Comparison of ENCODE assay signal across 11 cellular contexts in genomic region chr13:73061478-73062275, GRCh38. TPM values are rescaled to one million over a fixed set of nuclear protein-coding genes. Genes with fewer than 3 reads are reported as not detected.
DNase-seq lines count a peak whose midpoint lies in the region; ATAC-seq and TF ChIP-seq lines count a peak whose summit lies in the region.
"Had no signal": no experiment of that assay in that cellular context is flagged by ENCODE, and none has a peak within 500 bp of the region (broad histone marks: within the 10 kb centered on the region; RNA-seq: fewer than 3 reads in every experiment).

No MANE protein-coding gene starts in this region.

- H3K4me2 ChIP-seq in SK-N-SH, result no peak overlapping the region

- no peaks in the 10 kb centered on the region for H4K20me1 ChIP-seq in SK-N-SH (ENCODE audit: insufficient read depth)

- peaks cover 19% of the 10 kb centered on the region for H3F3A ChIP-seq in SK-N-SH (replicated peaks; ENCODE audit: insufficient read depth)

- H3K9me2 ChIP-seq in SK-N-SH, result no peaks in the 10 kb centered on the region

- H2AFZ ChIP-seq in SK-N-SH (ENCODE audit: low read depth), result no peak overlapping the region

- POLR2A ChIA-PET in A673 (lab: Charles Lee; ENCODE audit: low non-redundant PET), result no interaction called here
- POLR2A ChIA-PET in SK-N-SH (lab: Yijun Ruan, JAX), result no interaction called here

- TF ChIP-seq CTCF in A673 (conservative IDR thresholded peaks at IDR 0.05; ENCODE audit: low read depth, low read length) (no peak), epithelial cell of proximal tubule (conservative IDR thresholded peaks at IDR 0.05; ENCODE audit: low read depth, low read length) (no peak), neutrophil (IDR thresholded peaks at IDR 0.05) (no peak), SK-N-SH (IDR thresholded peaks at IDR 0.05) (no peak)

- H3K27ac ChIP-seq in A673 (ENCODE audit: low read depth, low read length, poor library complexity, severe bottlenecking) (no peak overlapping the region), neutrophil (peak overlapping the region; percentile 91), SK-N-SH (ENCODE audit: low read depth in 2 of 2, low read length in 1 of 2) (no peak overlapping the region)
- H3K27ac ChIP-seq: cardiac muscle cell had no signal

- H3K36me3 ChIP-seq in A673 (ENCODE audit: insufficient read depth, low read length, poor library complexity, severe bottlenecking) (no peaks in the 10 kb centered on the region), neutrophil (peaks cover 38% of the 10 kb centered on the region), SK-N-SH (replicated peaks in 1 of 2; ENCODE audit: control insufficient read depth in 1 of 2, insufficient read depth in 2 of 2, low read length in 1 of 2) (peaks cover 0 to 2% of the 10 kb centered on the region in 2 experiments)
- H3K36me3 ChIP-seq: cardiac muscle cell had no signal

- H3K4me3 ChIP-seq in A673 (ENCODE audit: low read depth, low read length, poor library complexity, severe bottlenecking), result peak overlapping the region; percentile 65
- H3K4me3 ChIP-seq in epithelial cell of proximal tubule (ENCODE audit: low read depth, low read length), result peak overlapping the region; percentile 82
- peak overlapping the region; percentile 81 to 86 for H3K4me3 ChIP-seq in neutrophil (ENCODE audit: low read depth in 1 of 2, low read length in 1 of 2)
- H3K4me3 ChIP-seq in SK-N-SH (ENCODE audit: low read depth in 2 of 2, low read length in 1 of 2), result no peak overlapping the region
- H3K4me3 ChIP-seq: cardiac muscle cell had no signal

- no peak overlapping the region for H3K9ac ChIP-seq in SK-N-SH

- no peak for TF ChIP-seq RAD21 in Ishikawa (IDR thresholded peaks at IDR 0.05; ENCODE audit: low read depth)
- no peak for TF ChIP-seq RAD21 in SK-N-SH (IDR thresholded peaks at IDR 0.05; ENCODE audit: low read length)

- BruUV-seq in A673 (replicated peaks; lab: Mats Ljungman, UMichigan), result no TSS peak

- H3K4me1 ChIP-seq in A673 (ENCODE audit: insufficient read depth, low read length, poor library complexity, severe bottlenecking), result peaks cover 7% of the 10 kb centered on the region
- H3K4me1 ChIP-seq in neutrophil (ENCODE audit: control insufficient read depth in 1 of 2, insufficient read depth in 1 of 2, low read depth in 1 of 2, low read length in 1 of 2), result peaks cover 38 to 42% of the 10 kb centered on the region in 2 experiments
- peaks cover 3 to 7% of the 10 kb centered on the region in 2 experiments; a peak in 2 of 4 replicates for H3K4me1 ChIP-seq in SK-N-SH (ENCODE audit: control insufficient read depth in 1 of 2, insufficient read depth in 2 of 2, low read depth in 1 of 2, low read length in 1 of 2)

- DNase-seq in A673 (ENCODE audit: low spot score), result no peak
- DNase-seq in epithelial cell of proximal tubule (ENCODE audit: low read depth), result no peak
- DNase-seq in SK-N-SH, result no peak
- no peak for DNase-seq in effector CD4-positive, alpha-beta T cell
- DNase-seq: activated T-cell treated with anti-CD3 and anti-CD28 coated beads, Interleukin-2, amount 50 U/mL, for 48 hours; NCI-H1930 had no signal

- no peaks in the 10 kb centered on the region for H3K9me3 ChIP-seq in A673 (ENCODE audit: low read depth, low read length, poor library complexity, severe bottlenecking)
- H3K9me3 ChIP-seq in neutrophil, result no peaks in the 10 kb centered on the region
- no peaks in the 10 kb centered on the region for H3K9me3 ChIP-seq in SK-N-SH

- ATAC-seq in GM18519 (IDR thresholded peaks at IDR 0.05; ENCODE audit: low FRiP score, unreplicated experiment), result no peak
- no peak for ATAC-seq in HG02870 (IDR thresholded peaks at IDR 0.05; ENCODE audit: unreplicated experiment)

- TF ChIP-seq EP300 in Ishikawa (IDR thresholded peaks at IDR 0.05; ENCODE audit: borderline replicate concordance) (no peak), SK-N-SH (IDR thresholded peaks at IDR 0.05; ENCODE audit: borderline replicate concordance in 1 of 2, low read depth in 1 of 2, low read length in 1 of 2) (no peak)

- CTCF ChIA-PET in A673 (lab: Charles Lee), result no interaction called here
- CTCF ChIA-PET in SK-N-SH (lab: Yijun Ruan, JAX), result no interaction called here

- intact Hi-C loops in A673 (cut with micrococcal nuclease; ENCODE audit: unreplicated experiment), result loop anchor here (2.0 to 10.0 kb wide), 2 partner anchors 273 to 647 kb away; no protein-coding TSS in a partner anchor

- H3K79me2 ChIP-seq in SK-N-SH (ENCODE audit: insufficient read depth), result no peaks in the 10 kb centered on the region

- no peaks in the 10 kb centered on the region for H3K27me3 ChIP-seq in A673 (replicated peaks; ENCODE audit: insufficient read depth, low read depth, low read length, poor library complexity)
- peaks cover 11% of the 10 kb centered on the region for H3K27me3 ChIP-seq in neutrophil
- H3K27me3 ChIP-seq in SK-N-SH (ENCODE audit: insufficient read depth), result no peaks in the 10 kb centered on the region

- 88% methylated on average over 15 of the region's 15 CpGs for WGBS in SK-N-SH (ENCODE audit: low lambda C conversion rate)

TF ChIP-seq in Ishikawa, 13 proteins besides CTCF, POLR2A, EP300 and RAD21:
- TF ChIP-seq REST (IDR thresholded peaks at IDR 0.05; ENCODE audit: low read depth) (no peak), ZBTB7A (IDR thresholded peaks at IDR 0.05; ENCODE audit: low read depth) (no peak), NFIC (IDR thresholded peaks at IDR 0.05) (0 out of 2 replicates have a peak, but pooled peaks have one; percentile 19), CEBPB (IDR thresholded peaks at IDR 0.05) (peak; percentile 56; the same call in 1 of the 2 replicates)

TF ChIP-seq in SK-N-SH, 30 proteins besides CTCF, POLR2A, EP300 and RAD21:
- TF ChIP-seq GABPA (IDR thresholded peaks at IDR 0.05; ENCODE audit: low read depth) (no peak), FOXJ3 (CRISPR knock-in tag; IDR thresholded peaks at IDR 0.05) (no peak), MEF2A (IDR thresholded peaks at IDR 0.05; ENCODE audit: borderline replicate concordance, low read depth) (no peak), GATA2 (CRISPR knock-in tag; IDR thresholded peaks at IDR 0.05) (no peak), EZH2phosphoT487 (IDR thresholded peaks at IDR 0.05; ENCODE audit: borderline replicate concordance, low read depth) (no peak), SIN3A (IDR thresholded peaks at IDR 0.05; ENCODE audit: borderline replicate concordance, low read depth, low read length) (no peak)

RNA-seq across cellular contexts. Expression of gene KLF5, which starts 2.9 kb away (rescaled TPM):
- total RNA-seq in A673 (2021), result 4.0 and 7.2 TPM in 2 replicates
- total RNA-seq in epithelial cell of proximal tubule, result 19.3 and 26.6 TPM in 2 replicates
- polyA plus RNA-seq in SK-N-SH (2012; rRNA removed), result 2.7 and 3.9 TPM in 2 replicates
- 2.9 and 3.2 TPM in 2 replicates for polyA plus RNA-seq in SK-N-SH (2012; cell fraction: cytosol; rRNA removed)
- polyA plus RNA-seq in SK-N-SH (2012; cell fraction: nucleus; rRNA removed), result 1.5 and 3.4 TPM in 2 replicates

Comparison
In these comparisons a context has a peak if more than half of its experiments do, and no peak if none do; other contexts are left out.
1. H3K4me3 ChIP-seq: peak in A673 (single experiment), epithelial cell of proximal tubule (single experiment) and neutrophil (2 of 2); none in SK-N-SH (0 of 2).